Comparison of ENCODE assay signal across 23 cellular contexts in the genomic region with DNA sequence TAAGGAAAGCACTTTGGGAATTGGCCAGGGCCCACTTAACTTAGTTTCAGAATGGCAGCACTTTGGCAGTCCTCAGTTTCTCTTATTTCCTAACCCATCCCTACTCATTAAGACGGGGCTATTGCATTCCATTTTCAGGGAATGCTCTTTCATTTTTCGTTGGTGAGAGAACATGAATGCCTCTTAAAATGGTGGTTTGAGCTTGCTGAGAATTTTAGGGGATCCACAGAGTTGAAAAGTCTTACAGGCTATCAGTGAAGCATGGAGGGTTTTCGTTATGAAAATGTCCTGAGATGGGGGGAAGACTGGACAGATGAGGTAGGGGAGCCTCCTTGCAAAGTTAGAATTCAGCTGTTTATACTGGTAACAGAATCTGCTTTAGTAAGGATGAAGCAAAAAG.
DNase-seq lines count a peak whose midpoint lies in the region; ATAC-seq, FAIRE-seq and TF ChIP-seq lines count a peak whose summit lies in the region.
"Had no signal": no experiment of that assay in that cellular context is flagged by ENCODE, and none has a peak within 500 bp of the region (broad histone marks: within the 10 kb centered on the region; RNA-seq: fewer than 3 reads in every experiment).

No MANE protein-coding gene starts in this region.

- H3K36me3 Mint-ChIP-seq in brain, result no peaks in the 10 kb centered on the region

- FAIRE-seq in D721Med (lab: Jason Lieb, UNC), result peak; percentile 21
- FAIRE-seq: bronchial epithelial cell, keratinocyte had no signal

- no peaks in the 10 kb centered on the region for H3K9me3 Mint-ChIP-seq in brain
- H3K9me3 Mint-ChIP-seq: activated T-helper 2 cell treated with anti-CD3 and anti-CD28 coated beads, Interferon-gamma antibody, Interleukin-2, Interleukin-4, amounts not matched to agents 10 μg/mL and 5 μg/mL and 100 μg/mL, durations not matched to agents 14 hours and 24 hours and 36 hours; dendritic cell treated with granulocyte-macrophage colony-stimulating factor and Interleukin-4, amounts not matched to agents 40 ng/mL and 50 ng/mL, for 4 days had no signal

- peaks cover 93% of the 10 kb centered on the region for H3K4me1 Mint-ChIP-seq in brain

- TF ChIP-seq CTCF in D721Med (IDR thresholded peaks at IDR 0.05; ENCODE audit: insufficient read depth, missing control alignments) (no peak), brain (conservative IDR thresholded peaks at IDR 0.05) (no peak), foreskin fibroblast (IDR thresholded peaks at IDR 0.05; ENCODE audit: low read depth, low read length) (no peak)

- DNase-seq in D721Med (ENCODE audit: insufficient read length, low spot score), result no peak
- no peak for DNase-seq in HT-29 (ENCODE audit: low spot score)
- no peak for DNase-seq in amniotic stem cell (lab: John Stamatoyannopoulos, UW)
- DNase-seq in foreskin fibroblast, result no peak
- DNase-seq: activated CD4-positive, alpha-beta T cell treated with anti-CD3 and anti-CD28 coated beads for 48 hours; BE2C; foreskin melanocyte; GOT3; Kasumi-1; lower lobe of right lung; NCI-H1092; NCI-H2029; NCI-H510A; stimulated activated naive CD8-positive, alpha-beta T cell treated with anti-CD3 and anti-CD28 coated beads, Interleukin-15, Interleukin-2, amounts not matched to agents 100 U/mL and 50 U/mL, for 24 hours had no signal

- no peak overlapping the region for H3K4me3 ChIP-seq in foreskin fibroblast (ENCODE audit: low read depth in 1 of 2, low read length in 2 of 2)
- H3K4me3 ChIP-seq: lower lobe of right lung, tibial nerve had no signal

- H3K27me3 Mint-ChIP-seq in brain, result no peaks in the 10 kb centered on the region
- H3K27me3 Mint-ChIP-seq: dendritic cell treated with granulocyte-macrophage colony-stimulating factor and Interleukin-4, amounts not matched to agents 40 ng/mL and 50 ng/mL, for 4 days had no signal

- peak overlapping the region in 2 of 5 experiments; percentile 16 to 25 for H3K4me3 Mint-ChIP-seq in brain
- H3K4me3 Mint-ChIP-seq: dendritic cell treated with granulocyte-macrophage colony-stimulating factor and Interleukin-4, amounts not matched to agents 40 ng/mL and 50 ng/mL, for 4 days had no signal

- ATAC-seq in GM19351 (IDR thresholded peaks at IDR 0.05; ENCODE audit: unreplicated experiment) (peak; percentile 39), HG02870 (IDR thresholded peaks at IDR 0.05; ENCODE audit: unreplicated experiment) (peak; percentile 44), GM19035 (IDR thresholded peaks at IDR 0.05; ENCODE audit: unreplicated experiment) (no peak)
- ATAC-seq: stimulated activated naive CD8-positive, alpha-beta T cell treated with anti-CD3 and anti-CD28 coated beads, Interleukin-15, Interleukin-2, amounts not matched to agents 100 U/mL and 50 U/mL, for 24 hours had no signal

- H3K27ac Mint-ChIP-seq in brain, result peak overlapping the region in 4 of 5 experiments; percentile 53 to 97 (median 66)
- H3K27ac Mint-ChIP-seq: activated T-helper 2 cell treated with anti-CD3 and anti-CD28 coated beads, Interferon-gamma antibody, Interleukin-2, Interleukin-4, amounts not matched to agents 10 μg/mL and 5 μg/mL and 100 μg/mL, durations not matched to agents 14 hours and 24 hours and 36 hours; dendritic cell treated with granulocyte-macrophage colony-stimulating factor and Interleukin-4, amounts not matched to agents 40 ng/mL and 50 ng/mL, for 4 days had no signal
